In the genomic region with DNA sequence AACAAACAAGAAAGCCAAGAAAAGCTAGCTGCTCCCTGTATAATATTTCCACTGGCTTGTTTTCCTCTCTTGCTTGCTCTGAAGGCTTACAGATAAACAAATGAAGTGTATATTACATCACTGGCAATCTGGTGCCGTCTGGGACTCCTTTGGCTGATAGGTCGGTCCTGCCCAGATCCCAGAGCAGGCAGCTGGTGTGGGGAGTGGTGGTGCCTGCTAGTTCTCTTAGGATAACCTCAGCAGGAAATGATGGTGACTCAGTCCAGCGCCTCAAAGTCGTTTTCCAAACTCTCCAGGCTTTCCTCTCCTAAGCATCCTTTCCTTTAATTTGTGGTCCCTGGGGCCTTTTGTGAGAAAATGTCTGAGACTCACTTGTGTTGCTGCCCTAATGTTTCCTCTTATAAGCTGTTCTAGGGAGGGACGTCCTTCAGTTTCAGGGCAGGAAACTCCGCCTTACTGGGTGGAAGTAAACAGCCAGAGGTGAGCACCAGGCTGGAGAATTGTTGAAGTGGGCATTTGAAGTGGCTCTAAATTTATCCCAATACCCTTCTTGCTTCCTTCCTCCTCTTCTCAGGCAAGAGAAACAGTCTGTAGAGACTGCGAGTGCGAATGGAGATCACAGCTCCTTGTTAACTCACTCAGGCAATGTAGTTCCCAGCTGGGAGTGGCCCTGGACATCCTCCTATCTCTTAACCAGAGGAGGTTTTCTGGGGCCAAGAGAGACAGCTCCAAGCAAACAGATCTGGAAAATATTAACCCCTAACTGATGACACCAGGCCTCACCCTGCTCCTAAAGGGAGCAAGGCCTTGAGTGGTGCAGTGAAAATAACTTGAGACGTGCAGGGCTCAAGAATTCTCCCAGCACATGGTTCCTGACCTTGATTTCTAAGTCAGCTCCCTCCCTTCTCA, we compare ENCODE assay signal across 8 cellular contexts.
A peak's percentile ranks its signal among the peaks of the same experiment; 100 is the strongest.
DNase-seq lines count a peak whose midpoint lies in the region; ATAC-seq and TF ChIP-seq lines count a peak whose summit lies in the region.

No MANE protein-coding gene starts in this region.

- no peak for DNase-seq in T-helper 1 cell
- DNase-seq in NCI-H524 (lab: John Stamatoyannopoulos, UW): peak; percentile 98 to 99
- peak; percentile 34 for DNase-seq in fibroblast of pulmonary artery (ENCODE audit: low read depth)
- no peak for DNase-seq in stimulated activated effector memory CD8-positive, alpha-beta T cell treated with anti-CD3 and anti-CD28 coated beads, Interleukin-12 subunit alpha, Interleukin-12 subunit beta, amount 100 ng/mL, for 72 hours (ENCODE audit: low spot score in 2 of 2)
- no peak for DNase-seq in kidney glomerular epithelial cell (lab: John Stamatoyannopoulos, UW)
- DNase-seq in activated CD4-positive, CD25-positive, alpha-beta regulatory T cell (lab: John Stamatoyannopoulos, UW): no peak
- no peak for DNase-seq in cortex of kidney (lab: John Stamatoyannopoulos, UW)

- peaks cover 16% of the 10 kb centered on the region for H3K4me1 Mint-ChIP-seq in T-helper 1 cell treated with Interleukin-12 subunit alpha and Interleukin-12 subunit beta and Interleukin-4 antibody, amounts not matched to agents 30 μg/mL and 1 μg/mL, for 36 hours (ENCODE audit: low read depth)
- H3K4me1 Mint-ChIP-seq in stimulated activated effector memory CD8-positive, alpha-beta T cell treated with anti-CD3 and anti-CD28 coated beads, Interleukin-12 subunit alpha, Interleukin-12 subunit beta, amount 100 ng/mL, for 72 hours: peaks cover 17% of the 10 kb centered on the region

- no peak overlapping the region for H3K4me3 Mint-ChIP-seq in T-helper 1 cell treated with Interleukin-12 subunit alpha and Interleukin-12 subunit beta and Interleukin-4 antibody, amounts not matched to agents 30 μg/mL and 1 μg/mL, for 36 hours
- H3K4me3 Mint-ChIP-seq in stimulated activated effector memory CD8-positive, alpha-beta T cell treated with anti-CD3 and anti-CD28 coated beads, Interleukin-12 subunit alpha, Interleukin-12 subunit beta, amount 100 ng/mL, for 72 hours: no peak overlapping the region

- H3K36me3 Mint-ChIP-seq in T-helper 1 cell treated with Interleukin-12 subunit alpha and Interleukin-12 subunit beta and Interleukin-4 antibody, amounts not matched to agents 30 μg/mL and 1 μg/mL, for 36 hours (ENCODE audit: low read depth): no peaks in the 10 kb centered on the region
- H3K36me3 Mint-ChIP-seq in stimulated activated effector memory CD8-positive, alpha-beta T cell treated with anti-CD3 and anti-CD28 coated beads, Interleukin-12 subunit alpha, Interleukin-12 subunit beta, amount 100 ng/mL, for 72 hours: peaks cover 5% of the 10 kb centered on the region

- peak overlapping the region; percentile 32 for H3K27ac Mint-ChIP-seq in T-helper 1 cell treated with Interleukin-12 subunit alpha and Interleukin-12 subunit beta and Interleukin-4 antibody, amounts not matched to agents 30 μg/mL and 1 μg/mL, for 36 hours
- peak overlapping the region; percentile 63 for H3K27ac Mint-ChIP-seq in stimulated activated effector memory CD8-positive, alpha-beta T cell treated with anti-CD3 and anti-CD28 coated beads, Interleukin-12 subunit alpha, Interleukin-12 subunit beta, amount 100 ng/mL, for 72 hours

- peaks cover 48% of the 10 kb centered on the region for H3K27me3 Mint-ChIP-seq in T-helper 1 cell treated with Interleukin-12 subunit alpha and Interleukin-12 subunit beta and Interleukin-4 antibody, amounts not matched to agents 30 μg/mL and 1 μg/mL, for 36 hours (ENCODE audit: low read depth)

- no peak overlapping the region for H3K4me3 ChIP-seq in fibroblast of pulmonary artery (replicated peaks; ENCODE audit: low read depth, low read length)

- H3K9me3 Mint-ChIP-seq in T-helper 1 cell treated with Interleukin-12 subunit alpha and Interleukin-12 subunit beta and Interleukin-4 antibody, amounts not matched to agents 30 μg/mL and 1 μg/mL, for 36 hours: no peaks in the 10 kb centered on the region
- H3K9me3 Mint-ChIP-seq in stimulated activated effector memory CD8-positive, alpha-beta T cell treated with anti-CD3 and anti-CD28 coated beads, Interleukin-12 subunit alpha, Interleukin-12 subunit beta, amount 100 ng/mL, for 72 hours: no peaks in the 10 kb centered on the region

- no peak for ATAC-seq in stimulated activated effector memory CD8-positive, alpha-beta T cell treated with anti-CD3 and anti-CD28 coated beads, Interleukin-12 subunit alpha, Interleukin-12 subunit beta, amount 100 ng/mL, for 72 hours

- TF ChIP-seq CTCF in fibroblast of pulmonary artery (IDR thresholded peaks at IDR 0.05; ENCODE audit: low read length, missing control alignments): no peak

Comparison
In these comparisons a context has a peak if more than half of its experiments do, and no peak if none do; other contexts are left out.
1. DNase-seq: peak in NCI-H524 (2 of 2) and fibroblast of pulmonary artery (single experiment); none in T-helper 1 cell (0 of 5), stimulated activated effector memory CD8-positive, alpha-beta T cell treated with anti-CD3 and anti-CD28 coated beads, Interleukin-12 subunit alpha, Interleukin-12 subunit beta, amount 100 ng/mL, for 72 hours (0 of 2), kidney glomerular epithelial cell (single experiment), activated CD4-positive, CD25-positive, alpha-beta regulatory T cell (0 of 4) and cortex of kidney (single experiment).